In genomic region chr20:60199866-60200265, GRCh38 we compare ENCODE assay signal across 21 cellular contexts.
"Had no signal": no experiment of that assay in that cellular context is flagged by ENCODE, and none has a peak within 500 bp of the region (broad histone marks: within the 10 kb centered on the region; RNA-seq: fewer than 3 reads in every experiment).

No MANE protein-coding gene starts in this region.

- ATAC-seq: HepG2 had no signal

- H3K9ac ChIP-seq: SK-N-SH had no signal

- FAIRE-seq: HepG2, RCC 7860 had no signal

- DNase-seq: IMR-90, KG1, NCI-H1092, NCI-H1105 treated with DMSO at 0.1 percent for 48 hours, NCI-H1417 treated with DMSO at 0.1 percent for 48 hours, NCI-H146, NCI-H1694 treated with DMSO at 0.1 percent for 48 hours, NCI-H1930, NCI-H2081 treated with DMSO at 0.1 percent for 48 hours, NCI-H2171, NCI-H226, NCI-H446, NCI-H510A, NCI-H524 treated with DMSO at 0.1 percent for 48 hours, NCI-H69, NCI-H774, SHP77, SK-N-SH, SW 1271 had no signal

- H3K4me2 ChIP-seq: SK-N-SH had no signal
